12 cellular contexts compared by ENCODE assay signal in the genomic region with DNA sequence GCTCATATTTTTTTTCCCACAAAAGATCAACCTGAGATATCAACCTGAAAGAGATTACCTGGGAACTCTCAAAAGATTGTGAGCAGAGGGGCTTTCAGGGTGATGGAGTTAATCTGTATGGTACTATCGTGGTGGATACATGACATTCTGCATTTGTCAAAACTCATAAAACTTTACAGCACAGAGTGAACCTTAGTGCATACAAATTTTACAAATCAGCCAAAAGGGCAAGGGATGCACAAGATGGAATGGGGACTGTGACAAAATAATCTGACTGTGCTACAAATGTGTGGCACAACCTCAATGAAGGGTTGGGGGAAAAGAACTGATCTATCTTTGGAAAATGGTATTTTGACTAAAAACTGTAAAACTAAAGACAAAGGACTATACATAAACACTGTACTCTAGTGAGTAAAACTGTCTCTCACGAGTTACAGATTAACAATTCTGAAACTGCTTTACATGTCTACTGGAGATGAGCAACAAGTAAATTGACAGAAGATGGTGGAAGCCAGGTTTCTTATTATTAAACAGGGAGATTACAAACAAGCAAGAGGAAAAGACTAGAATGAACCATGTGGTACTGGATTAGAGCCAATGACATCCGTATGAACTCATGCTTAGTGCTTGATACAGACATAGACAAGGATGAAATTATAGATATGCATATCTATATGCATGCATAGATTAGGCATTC. TPM values are rescaled to one million over a fixed set of nuclear protein-coding genes. Genes with fewer than 3 reads are reported as not detected.
DNase-seq lines count a peak whose midpoint lies in the region; ATAC-seq and TF ChIP-seq lines count a peak whose summit lies in the region.
"Had no signal": no experiment of that assay in that cellular context is flagged by ENCODE, and none has a peak within 500 bp of the region (broad histone marks: within the 10 kb centered on the region; RNA-seq: fewer than 3 reads in every experiment).

No MANE protein-coding gene starts in this region.

- CTCF ChIA-PET in activated naive CD4-positive, alpha-beta T cell treated with anti-CD3 and anti-CD28 coated beads for 36 hours (lab: Charles Lee) = interaction anchor here (1.1 kb wide), 1 partner anchor 15 kb away, joined by 3 read pairs; no protein-coding TSS in a partner anchor

- H3K27ac Mint-ChIP-seq in activated naive CD4-positive, alpha-beta T cell treated with anti-CD3 and anti-CD28 coated beads for 36 hours = peak overlapping the region; percentile 35
- H3K27ac Mint-ChIP-seq: endodermal cell had no signal

- intact Hi-C loops in activated naive CD4-positive, alpha-beta T cell treated with anti-CD3 and anti-CD28 coated beads for 36 hours (cut with micrococcal nuclease) = loop anchor here (1.0 to 5.0 kb wide), 9 partner anchors 11 to 572 kb away; a partner anchor contains a TSS

- H3K36me3 Mint-ChIP-seq in activated naive CD4-positive, alpha-beta T cell treated with anti-CD3 and anti-CD28 coated beads for 36 hours (ENCODE audit: low read depth) = peaks cover 20% of the 10 kb centered on the region

- ATAC-seq in HG02763 (IDR thresholded peaks at IDR 0.05; ENCODE audit: unreplicated experiment) = peak; percentile 91

- H3K9me3 Mint-ChIP-seq in activated naive CD4-positive, alpha-beta T cell treated with anti-CD3 and anti-CD28 coated beads for 36 hours = peaks cover 11% of the 10 kb centered on the region

- peak; percentile 22 for DNase-seq in activated naive CD4-positive, alpha-beta T cell treated with anti-CD3 and anti-CD28 coated beads for 36 hours
- DNase-seq in activated naive CD4-positive, alpha-beta T cell treated with Interleukin-2 at 50 U/mL for 16 hours = no peak
- peak; percentile 64 for DNase-seq in LNCaP clone FGC (ENCODE audit: low read depth)
- DNase-seq in superior temporal gyrus (ENCODE audit: extremely low spot score) = peak; percentile 52
- DNase-seq in AG20443 (ENCODE audit: low spot score) = no peak
- no peak for DNase-seq in SW 1271 (lab: John Stamatoyannopoulos, UW)
- DNase-seq in cortex of kidney (lab: John Stamatoyannopoulos, UW) = no peak
- DNase-seq: endodermal cell, SK-N-SH, uterus had no signal

- no peak overlapping the region for H3K4me3 Mint-ChIP-seq in activated naive CD4-positive, alpha-beta T cell treated with anti-CD3 and anti-CD28 coated beads for 36 hours
- H3K4me3 Mint-ChIP-seq: endodermal cell had no signal

- H3K4me3 ChIP-seq in LNCaP clone FGC (ENCODE audit: low read depth, low read length) = no peak overlapping the region
- H3K4me3 ChIP-seq: lung, uterus had no signal

- TF ChIP-seq CTCF in LNCaP clone FGC (IDR thresholded peaks at IDR 0.05; ENCODE audit: control insufficient read depth, extremely low read depth, insufficient read depth) = no peak

- H3K27me3 Mint-ChIP-seq in activated naive CD4-positive, alpha-beta T cell treated with anti-CD3 and anti-CD28 coated beads for 36 hours (ENCODE audit: low read depth) = no peaks in the 10 kb centered on the region

- H3K4me1 Mint-ChIP-seq in activated naive CD4-positive, alpha-beta T cell treated with anti-CD3 and anti-CD28 coated beads for 36 hours (ENCODE audit: low read depth) = peaks cover 25% of the 10 kb centered on the region

RNA-seq across cellular contexts. Expression of a gene that starts 24.8 kb away (rescaled TPM):
- under 1 TPM; 0.54 to 0.95 TPM for total RNA-seq in activated naive CD4-positive, alpha-beta T cell treated with anti-CD3 and anti-CD28 coated beads for 36 hours

RNA-seq across cellular contexts. Expression of a gene that starts 59.9 kb away (rescaled TPM):
- total RNA-seq in activated naive CD4-positive, alpha-beta T cell treated with anti-CD3 and anti-CD28 coated beads for 36 hours = 1 to 10 TPM; 3.4 to 4.0 TPM

Comparison
In these comparisons a context has a peak if more than half of its experiments do, and no peak if none do; other contexts are left out.
1. DNase-seq: peak in activated naive CD4-positive, alpha-beta T cell treated with anti-CD3 and anti-CD28 coated beads for 36 hours (single experiment), LNCaP clone FGC (single experiment) and superior temporal gyrus (single experiment); none in activated naive CD4-positive, alpha-beta T cell treated with Interleukin-2 at 50 U/mL for 16 hours (single experiment), AG20443 (single experiment), SW 1271 (0 of 2) and cortex of kidney (single experiment).